28 cellular contexts compared by ENCODE assay signal in the genomic region with DNA sequence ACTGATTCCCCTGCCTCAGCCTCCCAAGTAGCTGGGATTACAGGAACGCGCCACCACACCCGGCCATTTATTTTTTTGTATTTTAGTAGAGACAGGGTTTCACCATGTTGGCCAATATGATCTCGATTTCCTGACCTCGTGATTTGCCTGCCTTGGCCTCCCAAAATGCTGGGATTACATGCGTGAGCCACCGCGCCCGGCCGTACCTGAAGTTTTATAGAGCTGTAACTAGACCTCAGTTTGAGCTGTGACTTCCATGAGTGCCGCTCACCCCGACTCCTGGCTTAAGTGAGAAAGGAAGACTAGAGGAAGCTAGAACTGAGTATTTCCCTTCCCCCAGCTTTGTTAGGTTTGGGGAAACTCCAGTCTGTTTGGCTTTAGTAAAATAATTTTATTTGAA.
"Had no signal": no experiment of that assay in that cellular context is flagged by ENCODE, and none has a peak within 500 bp of the region (broad histone marks: within the 10 kb centered on the region; RNA-seq: fewer than 3 reads in every experiment).

No MANE protein-coding gene starts in this region.

- H3K4me3 ChIP-seq: ascending aorta, breast epithelium, cardiac muscle cell, colonic mucosa, esophagus squamous epithelium had no signal

- ATAC-seq: activated naive CD4-positive, alpha-beta T cell treated with anti-CD3 and anti-CD28 coated beads, Interleukin-2, amount 50 U/mL, for 72 hours; activated T-cell treated with anti-CD3 and anti-CD28 coated beads, Interleukin-2, amount 50 U/mL, for 72 hours had no signal

- FAIRE-seq: endometrium, endothelial cell of umbilical vein, frontal cortex had no signal

- H3K27me3 ChIP-seq: ascending aorta, breast epithelium, cardiac muscle cell, colonic mucosa, esophagus squamous epithelium had no signal

- H3K27ac ChIP-seq: ascending aorta, breast epithelium, cardiac muscle cell, colonic mucosa, epithelial cell of prostate, esophagus squamous epithelium had no signal

- H3K36me3 ChIP-seq: ascending aorta, breast epithelium, cardiac muscle cell, colonic mucosa, esophagus squamous epithelium had no signal

- DNase-seq: activated CD4-positive, alpha-beta memory T cell treated with anti-CD3 and anti-CD28 coated beads, Interleukin-2, amount 10 ng/mL, durations not matched to agents 7 days and 5 days; activated CD4-positive, alpha-beta T cell treated with anti-CD3 and anti-CD28 coated beads for 4 hours; activated CD4-positive, alpha-beta T cell treated with anti-CD3 and anti-CD28 coated beads, Interleukin-2, amount 10 ng/mL, durations not matched to agents 7 days and 5 days; activated CD4-positive, alpha-beta T cell treated with anti-CD3 and anti-CD28 coated beads, Interleukin-2, amount 50 U/mL, for 4 hours; activated CD4-positive, CD25-positive, alpha-beta regulatory T cell; activated CD4-positive, CD25-positive, alpha-beta regulatory T cell treated with anti-CD3 and anti-CD28 coated beads, Interleukin-2, amount 50 U/mL, for 72 hours; activated CD8-positive, alpha-beta memory T cell treated with anti-CD3 and anti-CD28 coated beads, Interleukin-2, amount 50 U/mL, for 48 hours; activated gamma-delta T cell; activated naive CD4-positive, alpha-beta T cell; activated naive CD4-positive, alpha-beta T cell treated with anti-CD3 and anti-CD28 coated beads, Interleukin-2, amount 10 ng/mL, durations not matched to agents 7 days and 5 days; activated naive CD8-positive, alpha-beta T cell treated with anti-CD3 and anti-CD28 coated beads, Interleukin-2, amount 10 ng/mL, durations not matched to agents 7 days and 5 days; activated T-cell treated with anti-CD3 and anti-CD28 coated beads for 4 hours; activated T-cell treated with anti-CD3 and anti-CD28 coated beads, Interleukin-2, amount 50 U/mL, for 24 hours; activated T-cell treated with anti-CD3 and anti-CD28 coated beads, Interleukin-2, amount 50 U/mL, for 72 hours; central memory CD4-positive, alpha-beta T cell; cerebellar nuclear complex; colonic mucosa; effector CD8-positive, alpha-beta T cell; esophagus squamous epithelium; T-helper 2 cell had no signal

- H3K4me1 ChIP-seq: ascending aorta, breast epithelium, colonic mucosa, esophagus squamous epithelium had no signal

- H3K9me3 ChIP-seq: ascending aorta, breast epithelium, colonic mucosa, esophagus squamous epithelium had no signal
